In the genomic region with DNA sequence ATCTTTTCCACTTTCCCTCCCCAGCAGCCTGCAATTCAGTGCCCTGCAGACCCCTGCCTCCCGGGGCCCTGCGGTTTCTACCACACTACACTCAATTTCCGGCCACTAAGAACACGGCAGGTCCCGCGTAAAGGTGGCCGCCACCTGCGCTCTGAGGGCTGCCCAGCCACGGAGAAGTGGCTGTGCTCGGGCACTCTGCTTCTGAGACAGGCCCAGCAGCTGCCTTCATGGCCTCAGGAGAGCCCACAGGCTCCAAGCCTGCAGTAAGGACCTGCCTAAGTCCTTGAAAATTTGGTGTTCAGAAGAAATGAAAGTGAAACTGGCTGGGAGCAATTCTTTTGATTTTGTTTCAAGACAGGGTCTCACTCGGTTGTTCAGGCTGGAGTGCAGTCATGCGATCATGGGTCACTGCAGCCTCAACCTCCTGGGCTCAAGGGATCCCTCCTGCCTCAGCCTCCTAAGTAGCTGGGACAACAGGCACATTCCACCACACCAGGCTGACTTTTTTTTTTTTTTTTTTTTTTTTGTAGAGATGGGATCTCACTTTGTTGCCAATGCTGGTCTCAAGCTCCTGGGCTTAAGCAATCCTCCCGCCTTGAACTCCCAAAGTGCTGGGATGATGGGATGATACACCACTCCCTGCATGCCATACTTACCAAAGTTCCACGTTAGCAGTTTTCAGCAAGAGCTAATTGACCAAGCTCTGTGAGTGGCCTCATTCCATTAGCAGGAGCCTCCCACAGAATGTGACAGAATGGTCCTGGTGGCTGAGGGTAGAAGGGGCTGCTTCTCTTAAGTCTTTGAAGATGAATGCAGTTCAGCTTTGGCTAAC, we compare ENCODE assay signal across 11 cellular contexts. TPM values are rescaled to one million over a fixed set of nuclear protein-coding genes. Genes with fewer than 3 reads are reported as not detected.
DNase-seq lines count a peak whose midpoint lies in the region; ATAC-seq and TF ChIP-seq lines count a peak whose summit lies in the region.
"Had no signal": no experiment of that assay in that cellular context is flagged by ENCODE, and none has a peak within 500 bp of the region (broad histone marks: within the 10 kb centered on the region; RNA-seq: fewer than 3 reads in every experiment).

No MANE protein-coding gene starts in this region.

- in situ Hi-C loops in brain microvascular endothelial cell (cut with HindIII; ENCODE audit: low pct_ligation_motif_present, low sequenced_read_pairs): no loop called here

- H3K4me3 Mint-ChIP-seq in activated naive CD4-positive, alpha-beta T cell treated with anti-CD3 and anti-CD28 coated beads, Interleukin-2, amount 10 ng/mL, durations not matched to agents 7 days and 5 days: peak overlapping the region; percentile 72
- H3K4me3 Mint-ChIP-seq in immature natural killer cell: peak overlapping the region; percentile 67 to 90 (median 77)

- H3K27me3 ChIP-seq in RWPE2 (ENCODE audit: insufficient read depth, poor library complexity, severe bottlenecking): no peaks in the 10 kb centered on the region
- no peaks in the 10 kb centered on the region for H3K27me3 ChIP-seq in brain microvascular endothelial cell (replicated peaks)

- H3K4me1 Mint-ChIP-seq in activated naive CD4-positive, alpha-beta T cell treated with anti-CD3 and anti-CD28 coated beads, Interleukin-2, amount 10 ng/mL, durations not matched to agents 7 days and 5 days: peaks cover 38% of the 10 kb centered on the region
- H3K4me1 Mint-ChIP-seq in immature natural killer cell: peaks cover 16 to 19% of the 10 kb centered on the region in 2 donors

- peak overlapping the region; percentile 91 for H3K27ac Mint-ChIP-seq in activated naive CD4-positive, alpha-beta T cell treated with anti-CD3 and anti-CD28 coated beads, Interleukin-2, amount 10 ng/mL, durations not matched to agents 7 days and 5 days
- H3K27ac Mint-ChIP-seq in immature natural killer cell: peak overlapping the region in 3 of 6 donors; percentile 48 to 66 (median 53)

- H3K27ac ChIP-seq in RWPE2 (ENCODE audit: poor library complexity, severe bottlenecking) (no peak overlapping the region), brain microvascular endothelial cell (no peak overlapping the region)

- DNase-seq in activated naive CD4-positive, alpha-beta T cell treated with anti-CD3 and anti-CD28 coated beads, Interleukin-2, amount 10 ng/mL, durations not matched to agents 7 days and 5 days: peak; percentile 60
- no peak for DNase-seq in activated naive CD4-positive, alpha-beta T cell (lab: John Stamatoyannopoulos, UW)
- DNase-seq in RWPE2 (ENCODE audit: low spot score) (peak; percentile 34), immature natural killer cell (no peak), brain microvascular endothelial cell (no peak), NCI-H2171 treated with DMSO at 0.1 percent for 48 hours (lab: John Stamatoyannopoulos, UW) (no peak), cerebellar nuclear complex (lab: John Stamatoyannopoulos, UW) (no peak)
- DNase-seq: activated CD4-positive, CD25-positive, alpha-beta regulatory T cell treated with anti-CD3 and anti-CD28 coated beads, Interleukin-2, amount 50 U/mL, for 72 hours; NCI-H146 had no signal

- H3K36me3 ChIP-seq in RWPE2 (ENCODE audit: low read depth): no peaks in the 10 kb centered on the region
- no peaks in the 10 kb centered on the region for H3K36me3 ChIP-seq in brain microvascular endothelial cell (replicated peaks)

- no peaks in the 10 kb centered on the region for H3K36me3 Mint-ChIP-seq in activated naive CD4-positive, alpha-beta T cell treated with anti-CD3 and anti-CD28 coated beads, Interleukin-2, amount 10 ng/mL, durations not matched to agents 7 days and 5 days
- H3K36me3 Mint-ChIP-seq in immature natural killer cell: no peaks in the 10 kb centered on the region

- TF ChIP-seq CTCF in RWPE2 (IDR thresholded peaks at IDR 0.05; ENCODE audit: poor library complexity, severe bottlenecking) (no peak), brain microvascular endothelial cell (IDR thresholded peaks at IDR 0.05; ENCODE audit: low read depth, low read length, missing control alignments) (no peak)

- no peaks in the 10 kb centered on the region for H3K4me1 ChIP-seq in RWPE2 (ENCODE audit: insufficient read depth, poor library complexity, severe bottlenecking)

- H3K4me3 ChIP-seq in RWPE2 (ENCODE audit: severe bottlenecking): no peak overlapping the region
- H3K4me3 ChIP-seq in brain microvascular endothelial cell (ENCODE audit: low read depth, low read length): no peak overlapping the region

- peaks cover 16% of the 10 kb centered on the region for H3K27me3 Mint-ChIP-seq in activated naive CD4-positive, alpha-beta T cell treated with anti-CD3 and anti-CD28 coated beads, Interleukin-2, amount 10 ng/mL, durations not matched to agents 7 days and 5 days
- peaks cover 0 to 3% (median 0%) of the 10 kb centered on the region in 3 donors for H3K27me3 Mint-ChIP-seq in immature natural killer cell (ENCODE audit: low read depth in 3 of 3)

- no peaks in the 10 kb centered on the region for H3K9me3 ChIP-seq in RWPE2 (ENCODE audit: severe bottlenecking)

- ATAC-seq in RWPE2 (ENCODE audit: low read depth) (no peak), HG02973 (IDR thresholded peaks at IDR 0.05; ENCODE audit: unreplicated experiment) (no peak)

- H3K9me3 Mint-ChIP-seq in activated naive CD4-positive, alpha-beta T cell treated with anti-CD3 and anti-CD28 coated beads, Interleukin-2, amount 10 ng/mL, durations not matched to agents 7 days and 5 days: no peaks in the 10 kb centered on the region
- H3K9me3 Mint-ChIP-seq in immature natural killer cell: peaks cover 0 to 1% (median 0%) of the 10 kb centered on the region in 6 donors

- CTCF ChIA-PET in activated naive CD4-positive, alpha-beta T cell treated with anti-CD3 and anti-CD28 coated beads, Interleukin-2, amount 10 ng/mL, durations not matched to agents 7 days and 5 days (lab: Charles Lee): interaction anchor here (1.5 to 6.0 kb wide), 5 partner anchors 10 to 76 kb away, joined by 4 to 41 read pairs (median 5); no protein-coding TSS in a partner anchor

RNA-seq across cellular contexts. Expression of gene ALPP, which starts 14.6 kb away (rescaled TPM):
- polyA plus RNA-seq in immature natural killer cell: not detected
- polyA plus RNA-seq: esophagus had no signal

RNA-seq across cellular contexts. Expression of gene ALPG, which starts 42.6 kb away (rescaled TPM):
- polyA plus RNA-seq in immature natural killer cell: not detected
- polyA plus RNA-seq: esophagus had no signal

Comparison
In these comparisons a context has a peak if more than half of its experiments do, and no peak if none do; other contexts are left out.
1. DNase-seq: peak in activated naive CD4-positive, alpha-beta T cell treated with anti-CD3 and anti-CD28 coated beads, Interleukin-2, amount 10 ng/mL, durations not matched to agents 7 days and 5 days (single experiment) and RWPE2 (single experiment); none in activated naive CD4-positive, alpha-beta T cell (0 of 4), immature natural killer cell (0 of 3), brain microvascular endothelial cell (single experiment), NCI-H2171 treated with DMSO at 0.1 percent for 48 hours (single experiment) and cerebellar nuclear complex (0 of 2).